Comparison of ENCODE assay signal across 28 cellular contexts in genomic region chr2:78602862-78603261, GRCh38.
"Had no signal": no experiment of that assay in that cellular context is flagged by ENCODE, and none has a peak within 500 bp of the region (broad histone marks: within the 10 kb centered on the region; RNA-seq: fewer than 3 reads in every experiment).

No MANE protein-coding gene starts in this region.

- FAIRE-seq: colon, endometrium, endothelial cell of umbilical vein, frontal cortex had no signal

- H3K36me3 ChIP-seq: colonic mucosa, esophagus muscularis mucosa, esophagus squamous epithelium, gastrocnemius medialis, gastroesophageal sphincter, heart left ventricle, heart right ventricle had no signal

- H3K9me3 ChIP-seq: colonic mucosa, esophagus muscularis mucosa, esophagus squamous epithelium, gastrocnemius medialis, gastroesophageal sphincter, heart left ventricle had no signal

- H3K4me1 ChIP-seq: colonic mucosa, esophagus muscularis mucosa, esophagus squamous epithelium, foreskin keratinocyte, gastrocnemius medialis, gastroesophageal sphincter, heart left ventricle, heart right ventricle had no signal

- H3K4me3 ChIP-seq: colonic mucosa, coronary artery, dorsolateral prefrontal cortex, esophagus muscularis mucosa, esophagus squamous epithelium, gastrocnemius medialis, gastroesophageal sphincter, heart left ventricle, heart right ventricle had no signal

- DNase-seq: colonic mucosa; cortex of kidney; dermis blood vessel endothelial cell; dorsolateral prefrontal cortex; effector CD4-positive, alpha-beta T cell; effector CD8-positive, alpha-beta T cell; effector memory CD4-positive, alpha-beta T cell; effector memory CD8-positive, alpha-beta T cell; endodermal cell; erythroblast; esophagus squamous epithelium; foreskin fibroblast; foreskin keratinocyte; foreskin melanocyte; gastrocnemius medialis; glutamatergic neuron; head of caudate nucleus; heart left ventricle; heart right ventricle had no signal

- H3K27me3 ChIP-seq: colonic mucosa, dorsolateral prefrontal cortex, esophagus muscularis mucosa, esophagus squamous epithelium, foreskin keratinocyte, gastrocnemius medialis, gastroesophageal sphincter, heart left ventricle, heart right ventricle had no signal

- ATAC-seq: effector memory CD8-positive, alpha-beta T cell; esophagus mucosa; foreskin keratinocyte; gastrocnemius medialis; gastroesophageal sphincter; heart left ventricle; heart right ventricle had no signal

- H3K27ac ChIP-seq: colonic mucosa, coronary artery, dorsolateral prefrontal cortex, epithelial cell of prostate, esophagus muscularis mucosa, esophagus squamous epithelium, foreskin keratinocyte, gastrocnemius medialis, gastroesophageal sphincter, heart left ventricle, heart right ventricle had no signal
